13 cellular contexts compared by ENCODE assay signal in the genomic region with DNA sequence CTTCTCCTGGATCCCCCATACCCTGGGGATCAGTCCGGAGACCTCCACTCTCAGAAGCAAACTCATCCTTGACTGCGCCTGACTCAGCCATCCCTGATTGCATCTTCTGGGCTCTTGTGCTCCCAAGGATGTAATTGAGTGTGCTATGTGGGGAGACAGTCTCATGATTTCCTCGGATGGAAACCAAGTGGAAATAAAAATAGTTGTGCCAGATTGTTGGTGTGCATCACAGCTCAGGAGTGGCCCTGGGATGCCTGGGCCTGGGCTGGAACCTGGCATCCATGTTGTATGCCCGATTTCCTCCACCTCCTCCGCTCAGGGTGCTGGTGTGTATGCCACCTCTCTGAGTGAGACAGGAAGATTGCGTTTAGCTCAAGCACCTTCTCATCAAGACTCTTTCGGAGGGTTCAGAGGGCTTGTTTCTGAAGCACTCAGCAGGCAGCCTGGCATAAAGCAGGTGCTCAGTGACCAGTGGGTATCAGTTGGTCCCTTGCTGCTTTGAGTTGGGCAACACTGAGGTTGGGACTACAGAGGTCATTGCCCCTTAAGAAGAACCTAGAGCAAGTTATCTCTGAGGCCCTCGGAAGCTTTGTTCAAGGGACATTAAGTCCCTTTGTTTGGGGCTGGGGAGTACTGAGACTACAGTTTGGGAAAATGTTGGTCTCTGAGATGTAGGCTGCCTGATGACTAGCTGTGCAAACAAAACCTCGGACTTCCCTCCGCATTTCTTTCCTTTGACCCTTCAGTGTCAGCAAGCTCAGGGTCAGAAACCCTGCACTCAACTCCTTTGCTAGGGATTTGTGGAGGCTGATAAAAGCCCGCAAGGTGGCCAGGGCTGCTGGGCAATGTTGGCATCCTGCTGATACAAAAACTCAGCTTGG. TPM values are rescaled to one million over a fixed set of nuclear protein-coding genes. Genes with fewer than 3 reads are reported as not detected.
DNase-seq lines count a peak whose midpoint lies in the region; ATAC-seq, FAIRE-seq and TF ChIP-seq lines count a peak whose summit lies in the region.
"Had no signal": no experiment of that assay in that cellular context is flagged by ENCODE, and none has a peak within 500 bp of the region (broad histone marks: within the 10 kb centered on the region; RNA-seq: fewer than 3 reads in every experiment).

No MANE protein-coding gene starts in this region.

- H3K4me3 Mint-ChIP-seq in T-helper 2 cell treated with Interferon-gamma antibody and Interleukin-4, amounts not matched to agents 5 μg/mL and 100 μg/mL, for 36 hours, result peak overlapping the region; percentile 62
- H3K4me3 Mint-ChIP-seq: memory B cell had no signal

- peak overlapping the region; percentile 11 for H3K56ac ChIP-seq in mesendoderm (ENCODE audit: low read length)

- H3K4ac ChIP-seq in mesendoderm (ENCODE audit: low read depth, low read length), result peak overlapping the region; percentile 10

- TF ChIP-seq CTCF in cardiac fibroblast (IDR thresholded peaks at IDR 0.05; ENCODE audit: low read depth, low read length), result no peak
- TF ChIP-seq CTCF in tibial artery (IDR thresholded peaks at IDR 0.05), result no peak
- no peak for TF ChIP-seq CTCF in D721Med (IDR thresholded peaks at IDR 0.05; ENCODE audit: insufficient read depth, missing control alignments)

- H3K18ac ChIP-seq in mesendoderm (ENCODE audit: low read length), result peak overlapping the region; percentile 34

- peak overlapping the region; percentile 14 for H3K27ac ChIP-seq in mesendoderm (ENCODE audit: low read depth, low read length)
- H3K27ac ChIP-seq in tibial artery, result peak overlapping the region; percentile 84 to 91

- H3K4me1 ChIP-seq in mesendoderm (ENCODE audit: control insufficient read depth, low read depth, low read length) (peaks cover 4% of the 10 kb centered on the region), tibial artery (peaks cover 0 to 62% (median 49%) of the 10 kb centered on the region in 4 donors)

- no peak overlapping the region for H3K4me2 ChIP-seq in mesendoderm (ENCODE audit: low read length)

- H3K36me3 Mint-ChIP-seq in T-helper 2 cell treated with Interferon-gamma antibody and Interleukin-4, amounts not matched to agents 5 μg/mL and 100 μg/mL, for 36 hours (ENCODE audit: low read depth), result no peaks in the 10 kb centered on the region
- H3K36me3 Mint-ChIP-seq: memory B cell had no signal

- H3K23ac ChIP-seq in mesendoderm (ENCODE audit: low read length), result no peak overlapping the region

- no peak overlapping the region for H3K9ac ChIP-seq in mesendoderm (ENCODE audit: low read length)

- H2BK120ac ChIP-seq in mesendoderm (ENCODE audit: low read depth, low read length), result no peak overlapping the region

- H3K4me1 Mint-ChIP-seq in T-helper 2 cell treated with Interferon-gamma antibody and Interleukin-4, amounts not matched to agents 5 μg/mL and 100 μg/mL, for 36 hours (ENCODE audit: low read depth), result peaks cover 56% of the 10 kb centered on the region

- no peak overlapping the region for H2BK15ac ChIP-seq in mesendoderm (replicated peaks; ENCODE audit: low read depth)

- ATAC-seq in GM19455 (IDR thresholded peaks at IDR 0.05; ENCODE audit: unreplicated experiment), result no peak
- ATAC-seq: GM12878 had no signal

- DNase-seq in T-helper 2 cell treated with Interferon-gamma antibody and Interleukin-4, amounts not matched to agents 5 μg/mL and 100 μg/mL, for 36 hours (ENCODE audit: low spot score), result no peak
- no peak for DNase-seq in T-helper 2 cell
- peak; percentile 27 to 62 for DNase-seq in cardiac fibroblast (ENCODE audit: low read depth in 2 of 2)
- DNase-seq in mesendoderm, result no peak
- DNase-seq in tibial artery, result peak in 1 of 2 donors; percentile 66
- DNase-seq in dedifferentiated amniotic fluid mesenchymal stem cell (ENCODE audit: extremely low spot score), result no peak
- DNase-seq in D721Med (ENCODE audit: insufficient read length, low spot score), result no peak
- DNase-seq: activated CD4-positive, alpha-beta T cell treated with anti-CD3 and anti-CD28 coated beads for 48 hours; GOT3; KBM-7 had no signal

- peak overlapping the region; percentile 98 for H3K27ac Mint-ChIP-seq in T-helper 2 cell treated with Interferon-gamma antibody and Interleukin-4, amounts not matched to agents 5 μg/mL and 100 μg/mL, for 36 hours
- H3K27ac Mint-ChIP-seq: memory B cell had no signal

- FAIRE-seq in D721Med (lab: Jason Lieb, UNC), result no peak
- FAIRE-seq: GM12878 had no signal

- WGBS in mesendoderm (ENCODE audit: extremely low coverage, insufficient coverage, low lambda C conversion rate), result no CpG with 5 or more reads among the region's 11 CpGs

- no peaks in the 10 kb centered on the region for H3K79me2 ChIP-seq in mesendoderm (ENCODE audit: control insufficient read depth, insufficient read depth, low read length)

- no peak overlapping the region for H4K8ac ChIP-seq in mesendoderm (ENCODE audit: low read depth, low read length)

- H3K9me3 ChIP-seq in tibial artery, result no peaks in the 10 kb centered on the region

- no peaks in the 10 kb centered on the region for H3K27me3 Mint-ChIP-seq in T-helper 2 cell treated with Interferon-gamma antibody and Interleukin-4, amounts not matched to agents 5 μg/mL and 100 μg/mL, for 36 hours (ENCODE audit: low read depth)

- no peaks in the 10 kb centered on the region for H3K9me3 Mint-ChIP-seq in T-helper 2 cell treated with Interferon-gamma antibody and Interleukin-4, amounts not matched to agents 5 μg/mL and 100 μg/mL, for 36 hours
- H3K9me3 Mint-ChIP-seq: memory B cell had no signal

- intact Hi-C loops in tibial artery (cut with DNase I; ENCODE audit: low total_unique reads), result loop anchor here (2.0 kb wide), 1 partner anchor 39 kb away; no protein-coding TSS in a partner anchor

- no peak overlapping the region for H2AK5ac ChIP-seq in mesendoderm (ENCODE audit: low read length)

- no peak overlapping the region for H4K5ac ChIP-seq in mesendoderm (ENCODE audit: low read length)

- H3K27me3 ChIP-seq in mesendoderm (ENCODE audit: insufficient read depth, low read length, poor library complexity) (no peaks in the 10 kb centered on the region), tibial artery (no peaks in the 10 kb centered on the region)

- H3K79me1 ChIP-seq in mesendoderm (ENCODE audit: low read length), result no peaks in the 10 kb centered on the region

- H3K4me3 ChIP-seq in cardiac fibroblast (replicated peaks in 1 of 2; ENCODE audit: low read depth in 2 of 2, low read length in 2 of 2) (no peak overlapping the region), mesendoderm (ENCODE audit: low read length) (no peak overlapping the region), tibial artery (peak overlapping the region in 1 of 2 donors; percentile 50)
- H3K4me3 ChIP-seq: GM12878 had no signal

- H3K36me3 ChIP-seq in mesendoderm (ENCODE audit: control insufficient read depth, insufficient read depth, low read length) (no peaks in the 10 kb centered on the region), tibial artery (no peaks in the 10 kb centered on the region)

- H2BK5ac ChIP-seq in mesendoderm (ENCODE audit: low read length), result no peak overlapping the region

RNA-seq across cellular contexts. Expression of gene MICAL2, which starts 24.8 kb away (rescaled TPM):
- polyA plus RNA-seq in mesendoderm (2013, experiment 1 of 2), result 6.5 TPM
- 7.2 TPM for polyA plus RNA-seq in mesendoderm (2013, experiment 2 of 2)

Comparison
In these comparisons a context has a peak if more than half of its experiments do, and no peak if none do; other contexts are left out.
1. DNase-seq: peak in cardiac fibroblast (2 of 2); none in T-helper 2 cell treated with Interferon-gamma antibody and Interleukin-4, amounts not matched to agents 5 μg/mL and 100 μg/mL, for 36 hours (single experiment), T-helper 2 cell (0 of 5), mesendoderm (single experiment), dedifferentiated amniotic fluid mesenchymal stem cell (single experiment) and D721Med (single experiment).